In the genomic region with DNA sequence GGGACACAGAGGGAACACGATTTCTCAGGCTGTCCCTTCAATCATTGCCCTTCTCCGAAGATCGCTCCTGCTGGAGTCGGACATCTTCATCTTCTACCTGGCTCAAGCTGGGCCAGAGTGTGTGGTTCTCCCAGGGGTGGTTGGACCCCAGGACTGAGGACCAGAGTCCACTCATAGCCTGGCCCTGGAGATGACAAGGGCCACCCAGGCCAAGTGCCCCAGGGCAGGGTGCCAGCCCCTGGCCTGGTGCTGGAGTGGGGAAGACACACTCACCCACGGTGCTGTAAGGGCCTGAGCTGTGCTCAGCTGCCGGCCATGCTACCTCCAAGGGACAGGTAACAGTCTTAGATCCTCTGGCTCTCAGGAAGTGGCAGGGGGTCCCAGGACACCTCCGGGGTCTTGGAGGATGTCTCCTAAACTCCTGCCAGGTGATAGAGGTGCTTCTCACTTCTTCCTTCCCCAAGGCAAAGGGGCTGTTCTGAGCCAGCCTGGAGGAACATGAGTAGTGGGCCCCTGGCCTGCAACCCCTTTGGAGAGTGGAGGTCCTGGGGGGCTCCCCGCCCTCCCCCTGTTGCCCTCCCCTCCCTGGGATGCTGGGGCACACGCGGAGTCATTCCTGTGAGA, we compare ENCODE assay signal across 20 cellular contexts. TPM values are rescaled to one million over a fixed set of nuclear protein-coding genes. Genes with fewer than 3 reads are reported as not detected.
"Had no signal": no experiment of that assay in that cellular context is flagged by ENCODE, and none has a peak within 500 bp of the region (broad histone marks: within the 10 kb centered on the region; RNA-seq: fewer than 3 reads in every experiment).

No MANE protein-coding gene starts in this region.

- H3K9me3 Mint-ChIP-seq: activated T-cell treated with anti-CD3 and anti-CD28 coated beads, Interleukin-2, amount 50 U/mL, for 4 hours had no signal

- H3K79me2 ChIP-seq: hepatocyte had no signal

- H3K4me2 ChIP-seq: hepatocyte, smooth muscle cell had no signal

- H2AFZ ChIP-seq: hepatocyte had no signal

- H3K4me3 ChIP-seq: colonic mucosa, esophagus muscularis mucosa, hepatocyte, left ventricle myocardium inferior, smooth muscle cell, tibial artery had no signal

- H3K27ac ChIP-seq: colonic mucosa, esophagus muscularis mucosa, hepatocyte, left ventricle myocardium inferior, tibial artery had no signal

- H3K27me3 ChIP-seq: colonic mucosa, hepatocyte had no signal

- H3K36me3 ChIP-seq: colonic mucosa, esophagus muscularis mucosa, left ventricle myocardium inferior, tibial artery had no signal

- DNase-seq: activated CD4-positive, alpha-beta memory T cell treated with anti-CD3 and anti-CD28 coated beads, Interleukin-2, amount 10 ng/mL, durations not matched to agents 7 days and 5 days; activated CD4-positive, alpha-beta T cell treated with anti-CD3 and anti-CD28 coated beads for 4 hours; activated effector memory CD4-positive, alpha-beta T cell treated with Interleukin-2 at 50 U/mL for 16 hours; activated naive CD4-positive, alpha-beta T cell treated with anti-CD3 and anti-CD28 coated beads, Interleukin-2, amount 50 U/mL, for 16 hours; activated T-cell treated with anti-CD3 and anti-CD28 coated beads, Interleukin-2, amount 50 U/mL, for 4 hours; amniotic stem cell; colonic mucosa; left ventricle myocardium inferior; T-helper 17 cell had no signal

- H3K9me3 ChIP-seq: colonic mucosa, esophagus muscularis mucosa had no signal

- ATAC-seq: activated T-cell treated with anti-CD3 and anti-CD28 coated beads, Interleukin-2, amount 50 U/mL, for 4 hours; T-helper 17 cell had no signal

- FAIRE-seq: keratinocyte, TTC549, urothelium cell line had no signal

- H3K4me3 Mint-ChIP-seq: activated CD4-positive, alpha-beta memory T cell treated with anti-CD3 and anti-CD28 coated beads, Interleukin-2, amount 10 ng/mL, durations not matched to agents 7 days and 5 days; activated T-cell treated with anti-CD3 and anti-CD28 coated beads, Interleukin-2, amount 50 U/mL, for 4 hours; T-helper 17 cell; WTC11 had no signal

- H3K4me1 ChIP-seq: colonic mucosa, tibial artery had no signal

- H3K27ac Mint-ChIP-seq: activated CD4-positive, alpha-beta memory T cell treated with anti-CD3 and anti-CD28 coated beads, Interleukin-2, amount 10 ng/mL, durations not matched to agents 7 days and 5 days; T-helper 17 cell had no signal

RNA-seq across cellular contexts. Expression of a gene that starts 23.3 kb away (rescaled TPM):
- total RNA-seq: activated CD4-positive, alpha-beta memory T cell treated with anti-CD3 and anti-CD28 coated beads, Interleukin-2, amount 10 ng/mL, durations not matched to agents 7 days and 5 days; activated T-cell treated with anti-CD3 and anti-CD28 coated beads, Interleukin-2, amount 50 U/mL, for 4 hours; colonic mucosa; esophagus muscularis mucosa; fibroblast of villous mesenchyme; glomerular endothelial cell; hepatocyte; left ventricle myocardium inferior; mesenteric fat pad; smooth muscle cell; T-helper 17 cell; WTC11 had no signal
- polyA plus RNA-seq: hepatocyte, keratinocyte, smooth muscle cell had no signal
